ENCODE assay signal across 1 cellular context in genomic region chr11:15650105-15650938, GRCh38.
TF ChIP-seq lines count a peak whose summit lies in the region.

No MANE protein-coding gene starts in this region.

TF ChIP-seq in HepG2, 621 proteins besides CTCF, POLR2A, EP300 and RAD21 (continued from another document and continues in another):
- no peak for TF ChIP-seq ZBTB8A (CRISPR knock-in tag; IDR thresholded peaks at IDR 0.05; ENCODE audit: borderline replicate concordance, low read depth)
- no peak for TF ChIP-seq EED (CRISPR knock-in tag; IDR thresholded peaks at IDR 0.05)
- peak; percentile 75 for TF ChIP-seq ARNTL (CRISPR knock-in tag; IDR thresholded peaks at IDR 0.05)
- TF ChIP-seq HMG20B (CRISPR knock-in tag; conservative IDR thresholded peaks at IDR 0.05), result peak; percentile 59; the same call in 1 of the 2 replicates
- no peak for TF ChIP-seq DNMT1 (CRISPR knock-in tag; IDR thresholded peaks at IDR 0.05)
- no peak for TF ChIP-seq ZSCAN30 (CRISPR knock-in tag; IDR thresholded peaks at IDR 0.05)
- peak; percentile 76 for TF ChIP-seq ZNF777 (CRISPR knock-in tag; IDR thresholded peaks at IDR 0.05)
- no peak for TF ChIP-seq RERE (CRISPR knock-in tag; IDR thresholded peaks at IDR 0.05; ENCODE audit: low read depth)
- peak; percentile 95 for TF ChIP-seq XRCC5 (optimal IDR thresholded peaks at IDR 0.05; ENCODE audit: low read length)
- peak; percentile 82 for TF ChIP-seq YEATS4 (CRISPR knock-in tag; IDR thresholded peaks at IDR 0.05; ENCODE audit: borderline replicate concordance)
- TF ChIP-seq ZNF552 (CRISPR knock-in tag; IDR thresholded peaks at IDR 0.05; ENCODE audit: borderline replicate concordance), result no peak
- no peak; the same call in 1 of the 2 replicates for TF ChIP-seq ZNF160 (CRISPR knock-in tag; IDR thresholded peaks at IDR 0.05)
- TF ChIP-seq PAF1 (CRISPR knock-in tag; IDR thresholded peaks at IDR 0.05), result no peak
- peak; percentile 62; the same call in 1 of the 2 replicates for TF ChIP-seq TFDP2 (CRISPR knock-in tag; IDR thresholded peaks at IDR 0.05)
- TF ChIP-seq RBFOX2 (IDR thresholded peaks at IDR 0.05; ENCODE audit: low read depth, low read length), result no peak
- no peak for TF ChIP-seq ZBTB14 (CRISPR knock-in tag; IDR thresholded peaks at IDR 0.05)
- TF ChIP-seq REST (IDR thresholded peaks at IDR 0.05; ENCODE audit: borderline replicate concordance in 1 of 2, low read depth in 1 of 2, low read length in 2 of 2), result no peak
- no peak for TF ChIP-seq ZNF142 (CRISPR knock-in tag; IDR thresholded peaks at IDR 0.05)
- no peak for TF ChIP-seq CERS6 (CRISPR knock-in tag; IDR thresholded peaks at IDR 0.05)
- no peak for TF ChIP-seq MNT (IDR thresholded peaks at IDR 0.05)
- TF ChIP-seq BCLAF1 (IDR thresholded peaks at IDR 0.05), result no peak
- no peak for TF ChIP-seq ZNF446 (CRISPR knock-in tag; IDR thresholded peaks at IDR 0.05)
- no peak for TF ChIP-seq CENPX (CRISPR knock-in tag; IDR thresholded peaks at IDR 0.05)
- TF ChIP-seq ARID3A (IDR thresholded peaks at IDR 0.05; ENCODE audit: low read depth, low read length), result 0 out of 2 replicates have a peak, but pooled peaks have one; percentile 31
- no peak for TF ChIP-seq ZC3H4 (CRISPR knock-in tag; IDR thresholded peaks at IDR 0.05; ENCODE audit: borderline replicate concordance)
- TF ChIP-seq HOXD1 (CRISPR knock-in tag; IDR thresholded peaks at IDR 0.05), result peak; percentile 92
- TF ChIP-seq FIP1L1 (IDR thresholded peaks at IDR 0.05; ENCODE audit: borderline replicate concordance, insufficient read depth, low read depth, low read length), result no peak
- TF ChIP-seq SP4 (CRISPR knock-in tag; IDR thresholded peaks at IDR 0.05), result peak; percentile 63
- TF ChIP-seq ZNF350 (CRISPR knock-in tag; IDR thresholded peaks at IDR 0.05; ENCODE audit: borderline replicate concordance, low read depth), result peak; percentile 77; the same call in 1 of the 2 replicates
- TF ChIP-seq SIX4 (CRISPR knock-in tag; IDR thresholded peaks at IDR 0.05), result no peak
